8 cellular contexts compared by ENCODE assay signal in the genomic region with DNA sequence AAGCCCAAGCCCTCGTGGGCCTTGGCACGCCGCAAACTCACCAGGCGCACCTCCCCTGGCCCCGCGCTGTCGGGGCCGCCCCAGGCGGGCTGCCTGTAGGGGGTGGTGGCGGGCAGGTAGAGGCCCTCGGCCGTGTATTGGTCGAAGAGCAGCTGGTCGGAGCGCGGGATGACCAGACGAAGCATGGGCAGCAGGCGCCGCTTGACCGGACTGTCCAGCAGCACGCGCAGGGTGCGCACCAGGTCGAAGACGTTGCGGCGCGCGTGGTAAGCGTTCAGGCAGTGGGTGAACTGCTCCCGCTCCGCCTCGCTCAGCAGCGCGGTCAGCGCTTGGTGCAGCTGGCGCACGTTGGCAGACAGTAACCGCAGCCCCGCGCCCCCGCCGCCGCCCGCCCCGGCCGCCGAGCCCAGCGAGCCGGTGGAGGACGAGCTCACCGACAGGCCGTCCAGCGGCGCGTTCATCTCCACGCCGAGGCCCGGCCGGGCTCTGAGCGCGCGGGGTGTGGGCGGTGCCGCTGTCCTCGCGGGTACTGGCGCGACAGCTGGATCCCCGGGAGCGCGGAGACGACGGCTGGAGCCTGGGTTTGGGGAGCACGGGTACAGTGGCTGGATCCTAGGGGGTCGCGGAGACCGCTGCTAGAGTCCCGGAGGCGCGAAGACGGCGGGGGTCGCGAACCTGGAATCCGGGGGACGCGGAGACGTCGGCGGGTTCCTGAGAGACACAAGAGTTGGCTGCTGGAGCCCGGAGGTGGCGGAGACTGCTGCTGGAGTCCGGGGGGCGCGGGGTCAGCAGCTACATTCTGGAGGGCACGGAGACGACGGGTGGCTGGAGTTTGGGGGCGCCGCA. TPM values are rescaled to one million over a fixed set of nuclear protein-coding genes. Genes with fewer than 3 reads are reported as not detected.
A peak's percentile ranks its signal among the peaks of the same experiment; 100 is the strongest.
DNase-seq lines count a peak whose midpoint lies in the region; ATAC-seq and TF ChIP-seq lines count a peak whose summit lies in the region.

No MANE protein-coding gene starts in this region.

- TF ChIP-seq CTCF in activated CD8-positive, alpha-beta T cell treated with anti-CD3 and anti-CD28 coated beads for 36 hours (IDR thresholded peaks at IDR 0.05), result peak; percentile 60

- peak overlapping the region in 1 of 2 experiments; percentile 20 for H3K23ac ChIP-seq in mesenchymal stem cell (ENCODE audit: low read length in 2 of 2)

- H3K36me3 Mint-ChIP-seq in IgD-negative memory B cell, result no peaks in the 10 kb centered on the region
- no peaks in the 10 kb centered on the region for H3K36me3 Mint-ChIP-seq in activated CD8-positive, alpha-beta T cell treated with anti-CD3 and anti-CD28 coated beads for 36 hours (ENCODE audit: low read depth)
- H3K36me3 Mint-ChIP-seq in effector memory CD8-positive, alpha-beta T cell (ENCODE audit: insufficient read depth), result peaks cover 45% of the 10 kb centered on the region

- H3K27me3 Mint-ChIP-seq in IgD-negative memory B cell, result peaks cover 7% of the 10 kb centered on the region
- peaks cover 22% of the 10 kb centered on the region for H3K27me3 Mint-ChIP-seq in activated CD8-positive, alpha-beta T cell treated with anti-CD3 and anti-CD28 coated beads for 36 hours
- peaks cover 3 to 17% of the 10 kb centered on the region in 2 donors for H3K27me3 Mint-ChIP-seq in effector memory CD8-positive, alpha-beta T cell

- H4K91ac ChIP-seq in mesenchymal stem cell (ENCODE audit: low read length), result no peak overlapping the region

- H3K4me2 ChIP-seq in mesenchymal stem cell (ENCODE audit: low read length, poor library complexity, severe bottlenecking), result peak overlapping the region; percentile 96

- peak overlapping the region; percentile 36 for H2BK5ac ChIP-seq in mesenchymal stem cell (ENCODE audit: low read depth, low read length, poor library complexity, severe bottlenecking)

- peak overlapping the region; percentile 83 to 96 (median 90) for H3K4me3 Mint-ChIP-seq in IgD-negative memory B cell
- peak overlapping the region; percentile 77 for H3K4me3 Mint-ChIP-seq in activated CD8-positive, alpha-beta T cell treated with anti-CD3 and anti-CD28 coated beads for 36 hours
- peak overlapping the region; percentile 86 to 87 for H3K4me3 Mint-ChIP-seq in effector memory CD8-positive, alpha-beta T cell

- in situ Hi-C loops in KBM-7 (cut with MboI; ENCODE audit: low pct_unique_long_range_greater_than_20kb, low sequenced_read_pairs), result no loop called here

- H3K9me3 ChIP-seq in mesenchymal stem cell (ENCODE audit: control insufficient read depth, low read length), result no peaks in the 10 kb centered on the region

- DNase-seq in CD1c-positive myeloid dendritic cell (ENCODE audit: extremely low spot score) (peak; percentile 71), mesenchymal stem cell (peak; percentile 65), KBM-7 (no peak), cortex of kidney (lab: John Stamatoyannopoulos, UW) (no peak)
- DNase-seq in activated CD8-positive, alpha-beta T cell treated with anti-CD3 and anti-CD28 coated beads for 36 hours, result peak; percentile 54
- peak; percentile 33 to 40 (median 39) for DNase-seq in effector memory CD8-positive, alpha-beta T cell
- DNase-seq in stimulated activated naive CD4-positive, alpha-beta T cell (lab: John Stamatoyannopoulos, UW), result peak in 5 of 6 experiments; percentile 24 to 46 (median 34)

- peak overlapping the region in 1 of 2 experiments; percentile 67 for H3K4ac ChIP-seq in mesenchymal stem cell (ENCODE audit: low read depth in 1 of 2, low read length in 2 of 2)

- H3K4me3 ChIP-seq in mesenchymal stem cell (ENCODE audit: insufficient read depth in 1 of 2, low read depth in 1 of 2, low read length in 2 of 2), result peak overlapping the region; percentile 73 to 83

- H4K8ac ChIP-seq in mesenchymal stem cell (ENCODE audit: low read length), result peak overlapping the region; percentile 76

- no peak overlapping the region for H2AK5ac ChIP-seq in mesenchymal stem cell (ENCODE audit: low read length, severe bottlenecking)

- 6% methylated on average over 96 of the region's 101 CpGs for WGBS in mesenchymal stem cell

- H2AFZ ChIP-seq in mesenchymal stem cell (ENCODE audit: low read depth, low read length), result peak overlapping the region; percentile 33

- POLR2A ChIA-PET in activated CD8-positive, alpha-beta T cell treated with anti-CD3 and anti-CD28 coated beads for 36 hours (lab: Charles Lee), result interaction anchor here (0.8 to 1.7 kb wide), 7 partner anchors 19 to 164 kb away, joined by 3 to 8 read pairs (median 3); a partner anchor contains a TSS

- CTCF ChIA-PET in activated CD8-positive, alpha-beta T cell treated with anti-CD3 and anti-CD28 coated beads for 36 hours (lab: Charles Lee), result interaction anchor here (0.8 to 7.5 kb wide), 10 partner anchors 11 to 149 kb away, joined by 3 to 72 read pairs (median 4); no protein-coding TSS in a partner anchor

- H2BK120ac ChIP-seq in mesenchymal stem cell (ENCODE audit: low read depth, low read length), result no peak overlapping the region

- peak overlapping the region; percentile 16 to 51 for H3K18ac ChIP-seq in mesenchymal stem cell (ENCODE audit: low read depth in 1 of 2, low read length in 2 of 2)

- H3K9ac ChIP-seq in mesenchymal stem cell (ENCODE audit: low read length), result peak overlapping the region; percentile 92

- peak; percentile 22 for ATAC-seq in activated CD8-positive, alpha-beta T cell treated with anti-CD3 and anti-CD28 coated beads for 36 hours
- ATAC-seq in effector memory CD8-positive, alpha-beta T cell (replicated peaks), result peak; percentile 34

- peak overlapping the region; percentile 69 to 95 (median 90) for H3K27ac Mint-ChIP-seq in IgD-negative memory B cell
- peak overlapping the region; percentile 43 for H3K27ac Mint-ChIP-seq in activated CD8-positive, alpha-beta T cell treated with anti-CD3 and anti-CD28 coated beads for 36 hours
- H3K27ac Mint-ChIP-seq in effector memory CD8-positive, alpha-beta T cell, result peak overlapping the region; percentile 90 to 93

- peaks cover 9% of the 10 kb centered on the region for H3K79me1 ChIP-seq in mesenchymal stem cell (replicated peaks; ENCODE audit: low read length, poor library complexity, severe bottlenecking)

- H3K4me1 Mint-ChIP-seq in IgD-negative memory B cell, result peaks cover 24 to 34% (median 27%) of the 10 kb centered on the region in 3 donors
- H3K4me1 Mint-ChIP-seq in activated CD8-positive, alpha-beta T cell treated with anti-CD3 and anti-CD28 coated beads for 36 hours (ENCODE audit: low read depth), result peaks cover 31% of the 10 kb centered on the region
- peaks cover 33 to 34% of the 10 kb centered on the region in 2 donors for H3K4me1 Mint-ChIP-seq in effector memory CD8-positive, alpha-beta T cell (ENCODE audit: low read depth in 2 of 2)

- intact Hi-C loops in activated CD8-positive, alpha-beta T cell treated with anti-CD3 and anti-CD28 coated beads for 36 hours (cut with micrococcal nuclease), result loop anchor here (5.0 kb wide), 1 partner anchor 97 kb away; no protein-coding TSS in a partner anchor

- peaks cover 19% of the 10 kb centered on the region for H3K4me1 ChIP-seq in mesenchymal stem cell (ENCODE audit: control insufficient read depth, insufficient read depth, low read depth, low read length)

- H3K36me3 ChIP-seq in mesenchymal stem cell (ENCODE audit: control insufficient read depth in 1 of 2, insufficient read depth in 2 of 2, low read depth in 1 of 2, low read length in 2 of 2), result no peaks in the 10 kb centered on the region

- H2BK15ac ChIP-seq in mesenchymal stem cell (ENCODE audit: low read depth, poor library complexity, severe bottlenecking), result peak overlapping the region; percentile 70

- no peak overlapping the region for H2BK12ac ChIP-seq in mesenchymal stem cell (ENCODE audit: low read length in 2 of 2)

- peaks cover 31 to 34% of the 10 kb centered on the region in 2 experiments for H3K27me3 ChIP-seq in mesenchymal stem cell (ENCODE audit: control insufficient read depth in 1 of 2, insufficient read depth in 1 of 2, low read length in 2 of 2)

- H3K14ac ChIP-seq in mesenchymal stem cell (ENCODE audit: low read length in 2 of 2), result peak overlapping the region in 1 of 2 experiments; percentile 4

- no peaks in the 10 kb centered on the region for H3K9me3 Mint-ChIP-seq in IgD-negative memory B cell
- H3K9me3 Mint-ChIP-seq in activated CD8-positive, alpha-beta T cell treated with anti-CD3 and anti-CD28 coated beads for 36 hours, result no peaks in the 10 kb centered on the region
- no peaks in the 10 kb centered on the region for H3K9me3 Mint-ChIP-seq in effector memory CD8-positive, alpha-beta T cell

- H3K27ac ChIP-seq in mesenchymal stem cell (ENCODE audit: low read length, poor library complexity, severe bottlenecking), result no peak overlapping the region

RNA-seq across cellular contexts. Expression of a gene that starts 0.7 kb away (rescaled TPM):
- 0.89 TPM for polyA plus RNA-seq in IgD-negative memory B cell
- total RNA-seq in activated CD8-positive, alpha-beta T cell treated with anti-CD3 and anti-CD28 coated beads for 36 hours, result 10 to 100 TPM; 12.6 to 14.9 TPM
- 4.0 TPM for polyA plus RNA-seq in mesenchymal stem cell (2013, experiment 1 of 2)
- polyA plus RNA-seq in mesenchymal stem cell (2013, experiment 2 of 2), result 3.5 TPM

Comparison
In these comparisons a context has a peak if more than half of its experiments do, and no peak if none do; other contexts are left out.
1. DNase-seq: peak in CD1c-positive myeloid dendritic cell (single experiment), activated CD8-positive, alpha-beta T cell treated with anti-CD3 and anti-CD28 coated beads for 36 hours (single experiment), effector memory CD8-positive, alpha-beta T cell (3 of 3), mesenchymal stem cell (single experiment) and stimulated activated naive CD4-positive, alpha-beta T cell (5 of 6); none in KBM-7 (single experiment) and cortex of kidney (single experiment).
2. Peak in every context shown above with its lines, with median percentiles within 50 percentile points of each other: H3K27ac Mint-ChIP-seq and H3K4me3 Mint-ChIP-seq.